Comparison of ENCODE assay signal across 8 cellular contexts in genomic region chr15:63277044-63277892, GRCh38. TPM values are rescaled to one million over a fixed set of nuclear protein-coding genes. Genes with fewer than 3 reads are reported as not detected.
DNase-seq lines count a peak whose midpoint lies in the region; ATAC-seq and TF ChIP-seq lines count a peak whose summit lies in the region.

Gene APH1B, plus strand, starts transcription at chr15:63277605. Its CDS starts 19 bp downstream, at chr15:63277624.

- peak; percentile 72 for DNase-seq in CMK (ENCODE audit: low read depth)
- DNase-seq in GM20000 (ENCODE audit: low spot score): peak; percentile 94
- peak; percentile 73 for DNase-seq in HuH-7 (ENCODE audit: low spot score)
- DNase-seq in RKO (ENCODE audit: low spot score): peak; percentile 74
- peak; percentile 56 for DNase-seq in fibroblast of peridontal ligament (ENCODE audit: extremely low read depth)

- TF ChIP-seq CTCF in GM20000 (IDR thresholded peaks at IDR 0.05; ENCODE audit: extremely low read depth, missing control alignments) (no peak), nephron (IDR thresholded peaks at IDR 0.05; ENCODE audit: unreplicated experiment in 3 of 3) (no peak)

- peak; percentile 88 for ATAC-seq in activated T-helper 17 cell treated with anti-CD3 and anti-CD28 coated beads, Interleukin-2, amount 50 U/mL, for 72 hours (replicated peaks)

- no peaks in the 10 kb centered on the region for H3K27me3 Mint-ChIP-seq in activated T-helper 17 cell treated with anti-CD3 and anti-CD28 coated beads, Interleukin-2, amount 50 U/mL, for 72 hours
- no peaks in the 10 kb centered on the region for H3K27me3 Mint-ChIP-seq in nephron (ENCODE audit: low read depth)
- H3K27me3 Mint-ChIP-seq in stimulated activated naive CD8-positive, alpha-beta T cell treated with anti-CD3 and anti-CD28 coated beads, Interleukin-15, Interleukin-2, amounts not matched to agents 100 ng/mL and 50 ng/mL, for 24 hours: no peaks in the 10 kb centered on the region

- H3K36me3 Mint-ChIP-seq in activated T-helper 17 cell treated with anti-CD3 and anti-CD28 coated beads, Interleukin-2, amount 50 U/mL, for 72 hours (ENCODE audit: low read depth): peaks cover 5% of the 10 kb centered on the region
- H3K36me3 Mint-ChIP-seq in nephron (ENCODE audit: low read depth): peaks cover 8% of the 10 kb centered on the region
- peaks cover 26% of the 10 kb centered on the region for H3K36me3 Mint-ChIP-seq in stimulated activated naive CD8-positive, alpha-beta T cell treated with anti-CD3 and anti-CD28 coated beads, Interleukin-15, Interleukin-2, amounts not matched to agents 100 ng/mL and 50 ng/mL, for 24 hours (ENCODE audit: low read depth)

- H3K4me3 Mint-ChIP-seq in activated T-helper 17 cell treated with anti-CD3 and anti-CD28 coated beads, Interleukin-2, amount 50 U/mL, for 72 hours: peak within 1 kb of the TSS; percentile 83
- peak within 1 kb of the TSS; percentile 93 to 98 (median 96) for H3K4me3 Mint-ChIP-seq in nephron
- peak within 1 kb of the TSS; percentile 86 for H3K4me3 Mint-ChIP-seq in stimulated activated naive CD8-positive, alpha-beta T cell treated with anti-CD3 and anti-CD28 coated beads, Interleukin-15, Interleukin-2, amounts not matched to agents 100 ng/mL and 50 ng/mL, for 24 hours

- H3K9me3 Mint-ChIP-seq in activated T-helper 17 cell treated with anti-CD3 and anti-CD28 coated beads, Interleukin-2, amount 50 U/mL, for 72 hours: no peaks in the 10 kb centered on the region
- peaks cover 3% of the 10 kb centered on the region for H3K9me3 Mint-ChIP-seq in nephron
- H3K9me3 Mint-ChIP-seq in stimulated activated naive CD8-positive, alpha-beta T cell treated with anti-CD3 and anti-CD28 coated beads, Interleukin-15, Interleukin-2, amounts not matched to agents 100 ng/mL and 50 ng/mL, for 24 hours: no peaks in the 10 kb centered on the region

- peak within 1 kb of the TSS; percentile 77 for H3K27ac Mint-ChIP-seq in activated T-helper 17 cell treated with anti-CD3 and anti-CD28 coated beads, Interleukin-2, amount 50 U/mL, for 72 hours
- peak within 1 kb of the TSS; percentile 68 to 96 (median 89) for H3K27ac Mint-ChIP-seq in nephron
- peak within 1 kb of the TSS; percentile 93 for H3K27ac Mint-ChIP-seq in stimulated activated naive CD8-positive, alpha-beta T cell treated with anti-CD3 and anti-CD28 coated beads, Interleukin-15, Interleukin-2, amounts not matched to agents 100 ng/mL and 50 ng/mL, for 24 hours

- H3K4me1 Mint-ChIP-seq in activated T-helper 17 cell treated with anti-CD3 and anti-CD28 coated beads, Interleukin-2, amount 50 U/mL, for 72 hours: peaks cover 13% of the 10 kb centered on the region
- peaks cover 14% of the 10 kb centered on the region for H3K4me1 Mint-ChIP-seq in nephron
- H3K4me1 Mint-ChIP-seq in stimulated activated naive CD8-positive, alpha-beta T cell treated with anti-CD3 and anti-CD28 coated beads, Interleukin-15, Interleukin-2, amounts not matched to agents 100 ng/mL and 50 ng/mL, for 24 hours (ENCODE audit: low read depth): peaks cover 43% of the 10 kb centered on the region

RNA-seq across cellular contexts. Expression of gene APH1B, which starts in this region (rescaled TPM):
- total RNA-seq in activated T-helper 17 cell treated with anti-CD3 and anti-CD28 coated beads, Interleukin-2, amount 50 U/mL, for 72 hours: 1 to 10 TPM; 7.8 to 8.7 TPM

Comparison
In these comparisons a context has a peak if more than half of its experiments do, and no peak if none do; other contexts are left out.
1. Peak in every context shown above with its lines: DNase-seq and ATAC-seq.